ENCODE assay signal across 8 cellular contexts in the genomic region with DNA sequence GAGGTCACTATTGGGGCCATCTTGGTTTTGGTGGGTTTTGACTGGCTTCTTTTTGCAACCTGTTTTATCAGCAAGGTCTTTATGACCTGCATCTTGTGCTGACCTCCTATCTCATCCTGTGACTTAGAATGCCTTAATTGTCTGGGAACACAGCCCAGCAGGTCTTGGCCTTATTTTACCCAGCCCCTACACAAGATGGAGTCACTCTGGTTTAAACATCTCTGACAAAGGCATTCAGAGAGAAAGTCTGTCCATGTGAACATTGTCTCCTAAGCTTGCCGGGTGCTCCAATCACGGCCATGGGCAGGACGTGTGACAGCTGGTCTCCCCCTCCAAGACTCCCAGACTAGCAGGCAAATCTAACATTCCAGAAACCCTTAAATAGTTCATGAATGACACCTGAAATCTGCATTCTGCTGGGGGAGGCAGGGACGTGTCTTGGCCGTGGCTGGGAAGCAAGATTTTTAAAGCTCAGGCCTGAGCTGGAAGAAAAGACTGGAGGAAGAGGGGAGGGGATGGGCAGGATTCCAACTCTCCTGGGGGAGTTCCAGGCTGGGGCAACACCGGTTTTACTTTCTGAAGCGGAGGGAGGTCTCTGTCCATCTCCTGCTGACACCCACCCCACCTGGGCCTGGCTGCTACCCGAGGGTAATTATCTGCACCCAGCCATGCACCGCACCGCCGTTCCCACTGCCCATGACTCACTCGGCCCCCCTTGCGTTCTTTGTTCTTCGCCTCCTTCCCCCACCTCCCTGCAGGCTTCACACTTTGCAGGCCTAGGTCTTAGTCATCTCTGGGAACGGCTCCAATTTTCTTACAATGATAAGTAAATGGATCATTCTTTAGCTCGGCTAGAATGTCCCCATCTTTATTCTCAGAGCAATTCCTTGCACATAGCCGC. TPM values are rescaled to one million over a fixed set of nuclear protein-coding genes. Genes with fewer than 3 reads are reported as not detected.
A peak's percentile ranks its signal among the peaks of the same experiment; 100 is the strongest.
DNase-seq lines count a peak whose midpoint lies in the region; TF ChIP-seq lines count a peak whose summit lies in the region.
"Had no signal": no experiment of that assay in that cellular context is flagged by ENCODE, and none has a peak within 500 bp of the region (broad histone marks: within the 10 kb centered on the region; RNA-seq: fewer than 3 reads in every experiment).

No MANE protein-coding gene starts in this region.

- peak overlapping the region; percentile 94 for H3K27ac Mint-ChIP-seq in nephron progenitor cell
- no peak overlapping the region for H3K27ac Mint-ChIP-seq in activated CD4-positive, alpha-beta T cell treated with anti-CD3 and anti-CD28 coated beads, Interleukin-2, amount 10 ng/mL, durations not matched to agents 7 days and 5 days
- H3K27ac Mint-ChIP-seq: T-helper 1 cell treated with Interleukin-12 subunit alpha and Interleukin-12 subunit beta and Interleukin-4 antibody, amounts not matched to agents 30 μg/mL and 1 μg/mL, for 36 hours had no signal

- H3K9me3 ChIP-seq in Peyer's patch (no peaks in the 10 kb centered on the region), fibroblast of lung (ENCODE audit: control insufficient read depth, insufficient read depth, low read depth, low read length) (no peaks in the 10 kb centered on the region)

- H3K27ac ChIP-seq in Peyer's patch (peak overlapping the region in 1 of 4 donors; percentile 39), fibroblast of lung (ENCODE audit: insufficient read depth, low read length) (no peak overlapping the region)

- H3K36me3 ChIP-seq in Peyer's patch (no peaks in the 10 kb centered on the region), fibroblast of lung (ENCODE audit: control insufficient read depth, insufficient read depth, low read length) (no peaks in the 10 kb centered on the region)

- CTCF ChIA-PET in HEK293T (lab: Yijun Ruan, JAX) = interaction anchor here (0.6 to 1.1 kb wide), 2 partner anchors 14 to 421 kb away, joined by 3 to 5 read pairs; no protein-coding TSS in a partner anchor
- CTCF ChIA-PET in activated CD4-positive, alpha-beta T cell treated with anti-CD3 and anti-CD28 coated beads, Interleukin-2, amount 10 ng/mL, durations not matched to agents 7 days and 5 days (lab: Charles Lee) = no interaction called here

- H3K4me1 Mint-ChIP-seq in nephron progenitor cell = peaks cover 44% of the 10 kb centered on the region
- H3K4me1 Mint-ChIP-seq in activated CD4-positive, alpha-beta T cell treated with anti-CD3 and anti-CD28 coated beads, Interleukin-2, amount 10 ng/mL, durations not matched to agents 7 days and 5 days = peaks cover 4% of the 10 kb centered on the region

- no peak overlapping the region for H3K4me2 ChIP-seq in fibroblast of lung (ENCODE audit: extremely low read depth, insufficient read depth, low read length)

- TF ChIP-seq CTCF in Peyer's patch (IDR thresholded peaks at IDR 0.05) (no peak), fibroblast of lung (conservative IDR thresholded peaks at IDR 0.05 in 1 of 2, IDR thresholded peaks at IDR 0.05 in 1 of 2; ENCODE audit: low read depth in 1 of 2, low read length in 2 of 2) (no peak), nephron progenitor cell (IDR thresholded peaks at IDR 0.05) (no peak)

- no peak overlapping the region for H3K4me3 ChIP-seq in Peyer's patch
- H3K4me3 ChIP-seq in fibroblast of lung (replicated peaks in 1 of 4; ENCODE audit: control extremely low read depth in 1 of 4, insufficient read depth in 1 of 4, low read depth in 3 of 4, low read length in 4 of 4) = no peak overlapping the region

- DNase-seq in HEK293T (ENCODE audit: extremely low spot score) (peak; percentile 42), Peyer's patch (peak in 2 of 3 donors; percentile 66), fibroblast of lung (ENCODE audit: low read depth in 2 of 2) (peak; percentile 92 to 99), nephron progenitor cell (peak; percentile 20), cerebellar cortex (ENCODE audit: low spot score) (no peak)
- DNase-seq in activated CD4-positive, alpha-beta T cell treated with anti-CD3 and anti-CD28 coated beads, Interleukin-2, amount 10 ng/mL, durations not matched to agents 7 days and 5 days = no peak
- no peak for DNase-seq in activated CD4-positive, CD25-positive, alpha-beta regulatory T cell (lab: John Stamatoyannopoulos, UW)

- no peaks in the 10 kb centered on the region for H3K27me3 Mint-ChIP-seq in nephron progenitor cell (ENCODE audit: low read depth, poor library complexity)
- H3K27me3 Mint-ChIP-seq in activated CD4-positive, alpha-beta T cell treated with anti-CD3 and anti-CD28 coated beads, Interleukin-2, amount 10 ng/mL, durations not matched to agents 7 days and 5 days = no peaks in the 10 kb centered on the region

- no peak overlapping the region for H3K9ac ChIP-seq in fibroblast of lung (ENCODE audit: insufficient read depth, low read length)

- H3K9me3 Mint-ChIP-seq in nephron progenitor cell = no peaks in the 10 kb centered on the region
- no peaks in the 10 kb centered on the region for H3K9me3 Mint-ChIP-seq in activated CD4-positive, alpha-beta T cell treated with anti-CD3 and anti-CD28 coated beads, Interleukin-2, amount 10 ng/mL, durations not matched to agents 7 days and 5 days
- H3K9me3 Mint-ChIP-seq: T-helper 1 cell treated with Interleukin-12 subunit alpha and Interleukin-12 subunit beta and Interleukin-4 antibody, amounts not matched to agents 30 μg/mL and 1 μg/mL, for 36 hours had no signal

- H3K79me2 ChIP-seq in fibroblast of lung (ENCODE audit: control insufficient read depth, insufficient read depth, low read length) = no peaks in the 10 kb centered on the region

- H3K27me3 ChIP-seq in Peyer's patch = no peaks in the 10 kb centered on the region
- no peaks in the 10 kb centered on the region for H3K27me3 ChIP-seq in fibroblast of lung (ENCODE audit: control insufficient read depth, insufficient read depth, low read length)

- no peak overlapping the region for H2AFZ ChIP-seq in fibroblast of lung (ENCODE audit: low read length)

- H4K20me1 ChIP-seq in fibroblast of lung (ENCODE audit: control insufficient read depth, extremely low read depth, insufficient read depth, low read length) = no peaks in the 10 kb centered on the region

- H3K36me3 Mint-ChIP-seq in nephron progenitor cell (ENCODE audit: low read depth) = no peaks in the 10 kb centered on the region
- H3K36me3 Mint-ChIP-seq in activated CD4-positive, alpha-beta T cell treated with anti-CD3 and anti-CD28 coated beads, Interleukin-2, amount 10 ng/mL, durations not matched to agents 7 days and 5 days (ENCODE audit: low read depth) = no peaks in the 10 kb centered on the region

- POLR2A ChIA-PET in HEK293T (lab: Yijun Ruan, JAX) = no interaction called here
- POLR2A ChIA-PET in activated CD4-positive, alpha-beta T cell treated with anti-CD3 and anti-CD28 coated beads, Interleukin-2, amount 10 ng/mL, durations not matched to agents 7 days and 5 days (lab: Charles Lee) = no interaction called here

- no peak overlapping the region for H3K4me3 Mint-ChIP-seq in nephron progenitor cell
- no peak overlapping the region for H3K4me3 Mint-ChIP-seq in activated CD4-positive, alpha-beta T cell treated with anti-CD3 and anti-CD28 coated beads, Interleukin-2, amount 10 ng/mL, durations not matched to agents 7 days and 5 days
- H3K4me3 Mint-ChIP-seq: T-helper 1 cell treated with Interleukin-12 subunit alpha and Interleukin-12 subunit beta and Interleukin-4 antibody, amounts not matched to agents 30 μg/mL and 1 μg/mL, for 36 hours had no signal

- no peak for TF ChIP-seq POLR2A in Peyer's patch (IDR thresholded peaks at IDR 0.05)

- H3K4me1 ChIP-seq in Peyer's patch = no peaks in the 10 kb centered on the region
- H3K4me1 ChIP-seq in fibroblast of lung (ENCODE audit: control insufficient read depth, extremely low read depth, insufficient read depth, low read length) = no peaks in the 10 kb centered on the region

TF ChIP-seq in HEK293T, 16 proteins besides CTCF, POLR2A, EP300 and RAD21:
- no peak for TF ChIP-seq ELF4 (IDR thresholded peaks at IDR 0.05)
- no peak for TF ChIP-seq L3MBTL2 (conservative IDR thresholded peaks at IDR 0.05)
- no peak for TF ChIP-seq CTBP1 (IDR thresholded peaks at IDR 0.05; ENCODE audit: borderline replicate concordance)
- TF ChIP-seq FOXM1 (IDR thresholded peaks at IDR 0.05; ENCODE audit: borderline replicate concordance) = no peak
- TF ChIP-seq FOXA1 (IDR thresholded peaks at IDR 0.05) = no peak
- TF ChIP-seq SP1 (IDR thresholded peaks at IDR 0.05) = no peak
- TF ChIP-seq ARNT (IDR thresholded peaks at IDR 0.05) = no peak
- no peak for TF ChIP-seq TARDBP (IDR thresholded peaks at IDR 0.05)
- no peak for TF ChIP-seq NFRKB (IDR thresholded peaks at IDR 0.05)

RNA-seq across cellular contexts. Expression of gene OR1M1, which starts 11.5 kb away (rescaled TPM):
- total RNA-seq in Peyer's patch = not detected
- not detected in 2 replicates for total RNA-seq in fibroblast of lung
- not detected in 2 replicates for polyA plus RNA-seq in fibroblast of lung
- not detected in 2 replicates for polyA plus RNA-seq in fibroblast of lung (2012)
- not detected in 2 replicates for polyA minus RNA-seq in fibroblast of lung (ENCODE audit: low replicate concordance)
- not detected for total RNA-seq in activated CD4-positive, alpha-beta T cell treated with anti-CD3 and anti-CD28 coated beads, Interleukin-2, amount 10 ng/mL, durations not matched to agents 7 days and 5 days

RNA-seq across cellular contexts. Expression of gene OR7G2, which starts 32.0 kb away (rescaled TPM):
- total RNA-seq in Peyer's patch (not detected), fibroblast of lung (not detected in 2 replicates)
- polyA plus RNA-seq in fibroblast of lung = not detected in 2 replicates
- polyA plus RNA-seq in fibroblast of lung (2012) = not detected in 2 replicates
- polyA minus RNA-seq in fibroblast of lung (ENCODE audit: low replicate concordance) = not detected in 2 replicates
- total RNA-seq in activated CD4-positive, alpha-beta T cell treated with anti-CD3 and anti-CD28 coated beads, Interleukin-2, amount 10 ng/mL, durations not matched to agents 7 days and 5 days = not detected

RNA-seq across cellular contexts. Expression of gene OR7G1, which starts 40.2 kb away (rescaled TPM):
- total RNA-seq in Peyer's patch = not detected
- total RNA-seq in fibroblast of lung = not detected in 2 replicates
- polyA plus RNA-seq in fibroblast of lung = not detected in 2 replicates
- polyA plus RNA-seq in fibroblast of lung (2012) = not detected in 2 replicates
- polyA minus RNA-seq in fibroblast of lung (ENCODE audit: low replicate concordance) = not detected in 2 replicates
- total RNA-seq in activated CD4-positive, alpha-beta T cell treated with anti-CD3 and anti-CD28 coated beads, Interleukin-2, amount 10 ng/mL, durations not matched to agents 7 days and 5 days = not detected

RNA-seq across cellular contexts. Expression of gene OR7G3, which starts 51.4 kb away (rescaled TPM):
- total RNA-seq in Peyer's patch (not detected), fibroblast of lung (not detected in 2 replicates)
- not detected in 2 replicates for polyA plus RNA-seq in fibroblast of lung
- polyA plus RNA-seq in fibroblast of lung (2012) = not detected in 2 replicates
- polyA minus RNA-seq in fibroblast of lung (ENCODE audit: low replicate concordance) = not detected in 2 replicates
- total RNA-seq in activated CD4-positive, alpha-beta T cell treated with anti-CD3 and anti-CD28 coated beads, Interleukin-2, amount 10 ng/mL, durations not matched to agents 7 days and 5 days = not detected

Comparison
In these comparisons a context has a peak if more than half of its experiments do, and no peak if none do; other contexts are left out.
1. DNase-seq: peak in HEK293T (single experiment), Peyer's patch (2 of 3), fibroblast of lung (2 of 2) and nephron progenitor cell (single experiment); none in cerebellar cortex (single experiment), activated CD4-positive, alpha-beta T cell treated with anti-CD3 and anti-CD28 coated beads, Interleukin-2, amount 10 ng/mL, durations not matched to agents 7 days and 5 days (single experiment) and activated CD4-positive, CD25-positive, alpha-beta regulatory T cell (0 of 4).